In genomic region chr14:38553586-38553985, GRCh38 we compare ENCODE assay signal across 19 cellular contexts.
A peak's percentile ranks its signal among the peaks of the same experiment; 100 is the strongest.
DNase-seq lines count a peak whose midpoint lies in the region; ATAC-seq, FAIRE-seq and TF ChIP-seq lines count a peak whose summit lies in the region.
"Had no signal": no experiment of that assay in that cellular context is flagged by ENCODE, and none has a peak within 500 bp of the region (broad histone marks: within the 10 kb centered on the region; RNA-seq: fewer than 3 reads in every experiment).

No MANE protein-coding gene starts in this region.

- TF ChIP-seq CTCF in AG04449 (IDR thresholded peaks at IDR 0.05; ENCODE audit: insufficient read depth, low read length, missing control alignments) (no peak), H9 (conservative IDR thresholded peaks at IDR 0.05) (no peak), astrocyte (IDR thresholded peaks at IDR 0.05; ENCODE audit: insufficient read depth, low read depth, low read length) (no peak)

- no peaks in the 10 kb centered on the region for H3K79me1 ChIP-seq in H9 (ENCODE audit: insufficient read depth, low read depth, low read length, poor library complexity, severe bottlenecking)

- H3K4me1 Mint-ChIP-seq in H9 (peaks cover 12 to 13% of the 10 kb centered on the region in 2 experiments), astrocyte (ENCODE audit: low read depth, unreplicated experiment) (peaks cover 10% of the 10 kb centered on the region)
- H3K4me1 Mint-ChIP-seq: activated CD4-positive, alpha-beta T cell treated with anti-CD3 and anti-CD28 coated beads, Interleukin-2, amount 10 ng/mL, durations not matched to agents 7 days and 5 days; activated naive CD8-positive, alpha-beta T cell treated with anti-CD3 and anti-CD28 coated beads for 36 hours had no signal

- DNase-seq in AG04449 (ENCODE audit: low read depth, low spot score) = peak; percentile 88
- no peak for DNase-seq in H9
- peak; percentile 88 for DNase-seq in astrocyte (ENCODE audit: low read depth)
- DNase-seq in kidney glomerular epithelial cell (lab: John Stamatoyannopoulos, UW) = peak; percentile 28
- no peak for DNase-seq in HuH-7 (ENCODE audit: low spot score)
- DNase-seq in activated naive CD4-positive, alpha-beta T cell (lab: John Stamatoyannopoulos, UW) = no peak
- no peak for DNase-seq in SK-N-DZ (ENCODE audit: low spot score)
- DNase-seq: activated CD4-positive, alpha-beta T cell treated with anti-CD3 and anti-CD28 coated beads, Interleukin-2, amount 10 ng/mL, durations not matched to agents 7 days and 5 days; activated naive CD8-positive, alpha-beta T cell treated with anti-CD3 and anti-CD28 coated beads for 36 hours; activated T-cell treated with anti-CD3 and anti-CD28 coated beads, Interleukin-2, amount 50 U/mL, for 1 hour; AML-193; left lung; NCI-H1092; NCI-H774; Right ventricle myocardium superior; T-helper 2 cell; testis had no signal

- no peaks in the 10 kb centered on the region for H3K36me3 ChIP-seq in astrocyte (ENCODE audit: insufficient read depth, low read length)
- H3K36me3 ChIP-seq: left lung had no signal

- FAIRE-seq in astrocyte (lab: Jason Lieb, UNC) = peak; percentile 86

- ATAC-seq in GM19397 (IDR thresholded peaks at IDR 0.05; ENCODE audit: unreplicated experiment) = no peak
- ATAC-seq: left lung had no signal

- H3K79me2 ChIP-seq in H9 (ENCODE audit: insufficient read depth, low read length) (no peaks in the 10 kb centered on the region), astrocyte (ENCODE audit: insufficient read depth, low read length) (no peaks in the 10 kb centered on the region)
- H3K79me2 ChIP-seq: hepatocyte had no signal

- POLR2A ChIA-PET in AG04449 (lab: Yijun Ruan, JAX) = interaction anchor here (0.6 kb wide), 1 partner anchor 343 kb away, joined by 3 read pairs; no protein-coding TSS in a partner anchor

- H3K23ac ChIP-seq in H9 (ENCODE audit: insufficient read length, low read depth, low read length) = no peak overlapping the region

- no peak overlapping the region for H3K56ac ChIP-seq in H9 (ENCODE audit: insufficient read length, low read depth, low read length)

- no peak overlapping the region for H3K18ac ChIP-seq in H9 (ENCODE audit: insufficient read length, low read depth, low read length)

- no peak overlapping the region for H2BK12ac ChIP-seq in H9 (ENCODE audit: insufficient read length, low read depth, low read length)

- peaks cover 12 to 14% of the 10 kb centered on the region in 2 experiments for H3K9me3 Mint-ChIP-seq in H9
- peaks cover 9% of the 10 kb centered on the region for H3K9me3 Mint-ChIP-seq in astrocyte (ENCODE audit: unreplicated experiment)

- H3K27ac Mint-ChIP-seq in H9 (peak overlapping the region in 2 of 3 experiments; percentile 5 to 86; a peak in 1 of 7 replicates), astrocyte (ENCODE audit: unreplicated experiment) (peak overlapping the region; percentile 6)
- H3K27ac Mint-ChIP-seq: activated CD4-positive, alpha-beta T cell treated with anti-CD3 and anti-CD28 coated beads, Interleukin-2, amount 10 ng/mL, durations not matched to agents 7 days and 5 days; activated naive CD8-positive, alpha-beta T cell treated with anti-CD3 and anti-CD28 coated beads for 36 hours had no signal

- H3K4me3 ChIP-seq in AG04449 (ENCODE audit: low read depth, low read length) = no peak overlapping the region; the same call in 1 of the 2 replicates
- no peak overlapping the region for H3K4me3 ChIP-seq in astrocyte (ENCODE audit: insufficient read depth, low read depth, low read length)
- H3K4me3 ChIP-seq: hepatocyte, left lung, testis had no signal

- H3K36me3 Mint-ChIP-seq in H9 (ENCODE audit: insufficient read depth in 1 of 3, low read depth in 3 of 3) = peaks cover 2 to 7% (median 7%) of the 10 kb centered on the region in 3 experiments
- no peaks in the 10 kb centered on the region for H3K36me3 Mint-ChIP-seq in astrocyte (ENCODE audit: low read depth, unreplicated experiment)
- H3K36me3 Mint-ChIP-seq: activated naive CD8-positive, alpha-beta T cell treated with anti-CD3 and anti-CD28 coated beads for 36 hours had no signal

- H2AK5ac ChIP-seq in H9 (ENCODE audit: insufficient read length, low read length) = no peak overlapping the region

- no peak overlapping the region for H2BK15ac ChIP-seq in H9 (ENCODE audit: low read depth, low read length)

- no peak overlapping the region for H2BK120ac ChIP-seq in H9 (ENCODE audit: low read depth, low read length, poor library complexity, severe bottlenecking)

- H4K8ac ChIP-seq in H9 (replicated peaks; ENCODE audit: insufficient read length, low read depth, low read length) = no peak overlapping the region

- no peaks in the 10 kb centered on the region for H3K23me2 ChIP-seq in H9 (ENCODE audit: insufficient read length, low read depth, low read length, poor library complexity, severe bottlenecking)

- no peaks in the 10 kb centered on the region; the same call in none of the 2 replicates for H3K27me3 Mint-ChIP-seq in H9 (ENCODE audit: low read depth)
- H3K27me3 Mint-ChIP-seq in astrocyte (ENCODE audit: low read depth, unreplicated experiment) = no peaks in the 10 kb centered on the region
- H3K27me3 Mint-ChIP-seq: activated CD4-positive, alpha-beta T cell treated with anti-CD3 and anti-CD28 coated beads, Interleukin-2, amount 10 ng/mL, durations not matched to agents 7 days and 5 days; activated naive CD8-positive, alpha-beta T cell treated with anti-CD3 and anti-CD28 coated beads for 36 hours had no signal

- H3K9ac ChIP-seq in H9 (ENCODE audit: extremely low read depth, insufficient read length, low read length) = no peak overlapping the region
- peak overlapping the region; percentile 12 for H3K9ac ChIP-seq in astrocyte (ENCODE audit: low read length)

- H4K20me1 ChIP-seq in H9 (ENCODE audit: control insufficient read depth, insufficient read depth, insufficient read length) (no peaks in the 10 kb centered on the region), astrocyte (ENCODE audit: insufficient read depth, low read length) (no peaks in the 10 kb centered on the region)

- no peak overlapping the region for H4K5ac ChIP-seq in H9 (ENCODE audit: insufficient read length, low read depth, low read length)

- no peak overlapping the region for H3K14ac ChIP-seq in H9 (ENCODE audit: insufficient read depth, low read length)

- no peak overlapping the region for H3K4ac ChIP-seq in H9 (ENCODE audit: low read depth, low read length)

- H3K4me1 ChIP-seq in H9 (ENCODE audit: insufficient read depth, low read length) (no peaks in the 10 kb centered on the region; the same call in 1 of the 2 replicates), astrocyte (ENCODE audit: insufficient read depth, low read length) (peaks cover 8% of the 10 kb centered on the region)
- H3K4me1 ChIP-seq: left lung, testis had no signal

- H3K4me3 Mint-ChIP-seq in H9 (no peak overlapping the region), astrocyte (ENCODE audit: unreplicated experiment) (no peak overlapping the region)
- H3K4me3 Mint-ChIP-seq: activated CD4-positive, alpha-beta T cell treated with anti-CD3 and anti-CD28 coated beads, Interleukin-2, amount 10 ng/mL, durations not matched to agents 7 days and 5 days; activated naive CD8-positive, alpha-beta T cell treated with anti-CD3 and anti-CD28 coated beads for 36 hours had no signal

- no peak overlapping the region for H2AFZ ChIP-seq in H9 (ENCODE audit: low read length)
- H2AFZ ChIP-seq in astrocyte (ENCODE audit: low read depth, low read length) = peak overlapping the region; percentile 16
- H2AFZ ChIP-seq: hepatocyte had no signal

- no peak overlapping the region for H4K91ac ChIP-seq in H9 (ENCODE audit: insufficient read length, low read depth, low read length)

- H2BK5ac ChIP-seq in H9 (ENCODE audit: insufficient read length, low read length) = no peak overlapping the region

- H3K27ac ChIP-seq in H9 (ENCODE audit: insufficient read length, low read depth, low read length) (no peak overlapping the region), astrocyte (ENCODE audit: low read depth, low read length) (peak overlapping the region; percentile 40)
- H3K27ac ChIP-seq: hepatocyte, left lung, testis had no signal

- H3K27me3 ChIP-seq in H9 (ENCODE audit: insufficient read depth, low read length) = no peaks in the 10 kb centered on the region
- no peaks in the 10 kb centered on the region for H3K27me3 ChIP-seq in astrocyte (ENCODE audit: insufficient read depth, low read length)
- H3K27me3 ChIP-seq: hepatocyte, left lung, testis had no signal

- H3K4me2 ChIP-seq in H9 (ENCODE audit: insufficient read depth, insufficient read length, low read length) (no peak overlapping the region), astrocyte (ENCODE audit: low read length) (peak overlapping the region; percentile 63)
- H3K4me2 ChIP-seq: hepatocyte had no signal

- no peaks in the 10 kb centered on the region for H3K9me3 ChIP-seq in H9 (ENCODE audit: control insufficient read depth, low read depth, low read length)
- H3K9me3 ChIP-seq in astrocyte (ENCODE audit: insufficient read depth, low read depth, low read length) = no peaks in the 10 kb centered on the region
- H3K9me3 ChIP-seq: testis had no signal

- CTCF ChIA-PET in AG04449 (lab: Yijun Ruan, JAX) = interaction anchor here (0.7 kb wide), 1 partner anchor 9 kb away, joined by 3 read pairs; no protein-coding TSS in a partner anchor

- H3T11ph ChIP-seq in H9 (ENCODE audit: low read length) = no peak overlapping the region

- no peak overlapping the region for H2BK20ac ChIP-seq in H9 (ENCODE audit: low read depth, low read length, poor library complexity, severe bottlenecking)

Comparison
In these comparisons a context has a peak if more than half of its experiments do, and no peak if none do; other contexts are left out.
1. DNase-seq: peak in AG04449 (single experiment), astrocyte (single experiment) and kidney glomerular epithelial cell (single experiment); none in H9 (single experiment), HuH-7 (single experiment), activated naive CD4-positive, alpha-beta T cell (0 of 4) and SK-N-DZ (single experiment).